In genomic region chr9:137422668-137423000, GRCh38 we compare ENCODE assay signal across 1 cellular context.
TF ChIP-seq lines count a peak whose summit lies in the region.

No MANE protein-coding gene starts in this region.

TF ChIP-seq in GM12878, 131 proteins besides CTCF, POLR2A, EP300 and RAD21 (continued from another document):
- TF ChIP-seq IRF3 (IDR thresholded peaks at IDR 0.05) (no peak), PAX8 (IDR thresholded peaks at IDR 0.05) (no peak), ZZZ3 (IDR thresholded peaks at IDR 0.05; ENCODE audit: control insufficient read depth, insufficient read length, low read depth) (no peak), MLLT1 (IDR thresholded peaks at IDR 0.05) (no peak), ZBTB4 (CRISPR knock-in tag; IDR thresholded peaks at IDR 0.05) (no peak), TCF7 (IDR thresholded peaks at IDR 0.05; ENCODE audit: borderline replicate concordance) (no peak), ATF7 (IDR thresholded peaks at IDR 0.05; ENCODE audit: low read depth) (no peak), RBBP5 (conservative IDR thresholded peaks at IDR 0.05) (no peak), NR2F1 (conservative IDR thresholded peaks at IDR 0.05) (no peak), IKZF2 (IDR thresholded peaks at IDR 0.05) (no peak), KAT2A (conservative IDR thresholded peaks at IDR 0.05; ENCODE audit: control insufficient read depth, low read depth, low read length) (no peak), CUX1 (IDR thresholded peaks at IDR 0.05; ENCODE audit: insufficient replicate concordance, low read depth, low read length) (no peak), BACH1 (IDR thresholded peaks at IDR 0.05; ENCODE audit: borderline replicate concordance) (no peak), DPF2 (IDR thresholded peaks at IDR 0.05) (no peak), ETV6 (conservative IDR thresholded peaks at IDR 0.05 in 1 of 2, IDR thresholded peaks at IDR 0.05 in 1 of 2; ENCODE audit: borderline replicate concordance in 1 of 2, low read depth in 1 of 2) (no peak), MEF2B (IDR thresholded peaks at IDR 0.05; ENCODE audit: partially characterized antibody, poor library complexity, severe bottlenecking) (no peak), ZNF592 (IDR thresholded peaks at IDR 0.05) (no peak), ZBTB33 (IDR thresholded peaks at IDR 0.05) (no peak)
